19 cellular contexts compared by ENCODE assay signal in the genomic region with DNA sequence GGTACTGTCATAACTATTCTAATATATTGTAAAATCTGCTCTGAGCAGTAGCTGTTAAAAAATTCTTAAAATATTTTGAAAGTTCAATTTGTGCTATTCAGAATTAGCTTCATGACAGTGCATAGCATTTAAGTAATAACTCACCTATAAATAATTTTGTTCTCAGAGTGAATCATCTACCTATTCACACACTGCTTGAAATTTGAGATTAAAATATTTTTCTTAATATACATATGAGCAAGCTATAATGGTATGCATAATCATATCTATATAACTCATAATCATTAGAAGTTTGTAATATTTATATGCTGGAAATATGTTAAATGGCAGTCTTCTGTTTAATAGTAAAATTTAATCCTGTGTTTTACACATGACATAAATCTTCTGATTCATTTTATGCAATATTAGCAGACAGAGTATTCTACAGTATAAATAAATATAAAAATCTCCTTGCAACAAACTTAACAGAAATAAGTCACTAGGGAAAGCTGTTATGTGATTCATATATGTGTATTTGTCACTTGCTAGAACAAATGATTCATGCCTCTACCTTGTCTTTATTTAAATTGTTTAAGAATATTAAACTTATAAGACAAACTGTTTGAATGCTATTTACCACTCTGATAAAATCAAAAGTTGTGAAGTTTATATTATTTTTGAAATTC.
DNase-seq lines count a peak whose midpoint lies in the region; ATAC-seq, FAIRE-seq and TF ChIP-seq lines count a peak whose summit lies in the region.
"Had no signal": no experiment of that assay in that cellular context is flagged by ENCODE, and none has a peak within 500 bp of the region (broad histone marks: within the 10 kb centered on the region; RNA-seq: fewer than 3 reads in every experiment).

No MANE protein-coding gene starts in this region.

- no peaks in the 10 kb centered on the region for H3K27me3 ChIP-seq in bronchial epithelial cell (ENCODE audit: control insufficient read depth, insufficient read depth, low read length)
- H3K27me3 ChIP-seq in foreskin keratinocyte = no peaks in the 10 kb centered on the region
- H3K27me3 ChIP-seq: BLaER1 treated with 17β-estradiol and CSF1 and Interleukin-3, amounts not matched to agents 10 nM and 100 nM had no signal

- H3K36me3 ChIP-seq in bronchial epithelial cell (ENCODE audit: control insufficient read depth, insufficient read depth, low read length) = no peaks in the 10 kb centered on the region
- H3K36me3 ChIP-seq: BLaER1 treated with 17β-estradiol and CSF1 and Interleukin-3, amounts not matched to agents 10 nM and 100 nM had no signal

- peak; percentile 76 for ATAC-seq in foreskin keratinocyte
- ATAC-seq: K562 had no signal

- no peak overlapping the region for H3K27ac ChIP-seq in foreskin keratinocyte
- H3K27ac ChIP-seq: BLaER1 treated with 17β-estradiol and CSF1 and Interleukin-3, amounts not matched to agents 10 nM and 100 nM; GM23248 had no signal

- H3K4me1 ChIP-seq in foreskin keratinocyte = no peaks in the 10 kb centered on the region
- H3K4me1 ChIP-seq: BLaER1 treated with 17β-estradiol and CSF1 and Interleukin-3, amounts not matched to agents 10 nM and 100 nM had no signal

- no peak for FAIRE-seq in bronchial epithelial cell (lab: Jason Lieb, UNC)
- FAIRE-seq: GM12892, GM19239, H54, K562 had no signal

- DNase-seq in HCEC 1CT (peak; percentile 20), bronchial epithelial cell (ENCODE audit: low read depth) (peak; percentile 69), foreskin keratinocyte (peak; percentile 5 to 50), DMS 273 treated with DMSO at 0.1 percent for 48 hours (lab: John Stamatoyannopoulos, UW) (no peak)
- no peak for DNase-seq in activated CD4-positive, alpha-beta T cell treated with anti-CD3 and anti-CD28 coated beads, Interleukin-2, amount 50 U/mL, for 4 hours
- DNase-seq in stimulated activated CD4-positive, alpha-beta T cell treated with anti-CD3 and anti-CD28 coated beads, Interleukin-4, amount 100 ng/mL, for 4 hours = no peak
- DNase-seq in activated CD8-positive, alpha-beta memory T cell treated with anti-CD3 and anti-CD28 coated beads, Interleukin-2, amount 50 U/mL, for 48 hours = no peak
- DNase-seq: ACHN; CD4-positive, alpha-beta T cell; DMS153; DMS79 treated with DMSO at 0.1 percent for 48 hours; EL; GDM1; GM23248 had no signal

- no peak overlapping the region for H3K4me3 ChIP-seq in bronchial epithelial cell (ENCODE audit: low read depth, low read length)
- H3K4me3 ChIP-seq: BLaER1 treated with 17β-estradiol and CSF1 and Interleukin-3, amounts not matched to agents 10 nM and 100 nM; GM23248; K562 had no signal

- TF ChIP-seq CTCF in bronchial epithelial cell (IDR thresholded peaks at IDR 0.05; ENCODE audit: insufficient read depth, low read length, severe bottlenecking) = no peak
- no peak for TF ChIP-seq CTCF in foreskin keratinocyte (conservative IDR thresholded peaks at IDR 0.05)

Comparison
In these comparisons a context has a peak if more than half of its experiments do, and no peak if none do; other contexts are left out.
1. DNase-seq: peak in HCEC 1CT (single experiment), bronchial epithelial cell (single experiment) and foreskin keratinocyte (2 of 2); none in activated CD4-positive, alpha-beta T cell treated with anti-CD3 and anti-CD28 coated beads, Interleukin-2, amount 50 U/mL, for 4 hours (0 of 2), stimulated activated CD4-positive, alpha-beta T cell treated with anti-CD3 and anti-CD28 coated beads, Interleukin-4, amount 100 ng/mL, for 4 hours (0 of 2), DMS 273 treated with DMSO at 0.1 percent for 48 hours (single experiment) and activated CD8-positive, alpha-beta memory T cell treated with anti-CD3 and anti-CD28 coated beads, Interleukin-2, amount 50 U/mL, for 48 hours (single experiment).